Comparison of ENCODE assay signal across 8 cellular contexts in genomic region chr12:56221233-56221756, GRCh38. TPM values are rescaled to one million over a fixed set of nuclear protein-coding genes. Genes with fewer than 3 reads are reported as not detected.
DNase-seq lines count a peak whose midpoint lies in the region; ATAC-seq, FAIRE-seq and TF ChIP-seq lines count a peak whose summit lies in the region.

No MANE protein-coding gene starts in this region.

- H3K79me1 ChIP-seq in H1 (ENCODE audit: low read depth, low read length) (peaks cover 10% of the 10 kb centered on the region), mesendoderm (ENCODE audit: low read length) (peaks cover 6% of the 10 kb centered on the region)

- H4K8ac ChIP-seq in H1 (ENCODE audit: extremely low read depth, insufficient read depth, low read length): no peak overlapping the region; the same call in none of the 2 replicates
- no peak overlapping the region for H4K8ac ChIP-seq in mesendoderm (ENCODE audit: low read depth, low read length)

- no peak overlapping the region for H2BK15ac ChIP-seq in H1 (ENCODE audit: low read length)
- no peak overlapping the region for H2BK15ac ChIP-seq in mesendoderm (replicated peaks; ENCODE audit: low read depth)

- peak; percentile 40 for ATAC-seq in HG02943 (IDR thresholded peaks at IDR 0.05; ENCODE audit: low read depth, unreplicated experiment)

- POLR2A ChIA-PET in A673 (lab: Charles Lee; ENCODE audit: low non-redundant PET): interaction anchor here (0.5 to 0.7 kb wide), 2 partner anchors 155 to 1830 kb away, joined by 3 to 18 read pairs; no protein-coding TSS in a partner anchor
- POLR2A ChIA-PET in H1 (lab: Charles Lee; ENCODE audit: partially characterized antibody): interaction anchor here (0.6 to 9.8 kb wide), 38 partner anchors 8 to 504 kb away, joined by 3 to 203 read pairs (median 6); partner anchors contain the start of genes ANKRD52, CNPY2, COQ10A and ERBB3

- H3K18ac ChIP-seq in H1 (ENCODE audit: extremely low read depth, low read length): peak overlapping the region; percentile 75
- peak overlapping the region; percentile 23 for H3K18ac ChIP-seq in mesendoderm (ENCODE audit: low read length)

- no peak overlapping the region for H4K91ac ChIP-seq in H1 (replicated peaks; ENCODE audit: insufficient read length, low read length)

- H2AFZ ChIP-seq in H1 (ENCODE audit: low read length): no peak overlapping the region

- no peaks in the 10 kb centered on the region for H3K36me3 ChIP-seq in A673 (ENCODE audit: insufficient read depth, low read length, poor library complexity, severe bottlenecking)
- no peaks in the 10 kb centered on the region for H3K36me3 ChIP-seq in SJCRH30
- H3K36me3 ChIP-seq in H1 (ENCODE audit: control insufficient read depth in 2 of 4, insufficient read depth in 4 of 4, low read length in 3 of 4): peaks cover 2 to 8% (median 5%) of the 10 kb centered on the region in 4 experiments; a peak in 4 of 8 replicates
- peaks cover 3% of the 10 kb centered on the region for H3K36me3 ChIP-seq in mesendoderm (ENCODE audit: control insufficient read depth, insufficient read depth, low read length)
- H3K36me3 ChIP-seq in tibial nerve: peaks cover 0 to 23% (median 0%) of the 10 kb centered on the region in 3 donors

- TF ChIP-seq POLR2A in H1 (IDR thresholded peaks at IDR 0.05; ENCODE audit: control extremely low read depth in 1 of 2, low read depth in 2 of 2, low read length in 2 of 2) (no peak), tibial nerve (IDR thresholded peaks at IDR 0.05) (no peak)

- peak overlapping the region; percentile 71; the same call in 1 of the 2 replicates for H2BK12ac ChIP-seq in H1 (ENCODE audit: low read depth, low read length)

- CTCF ChIA-PET in A673 (lab: Charles Lee) (interaction anchor here (2.2 to 2.3 kb wide), 2 partner anchors 15 to 32 kb away, joined by 16 to 17 read pairs; partner anchors contain the start of gene SMARCC2), H1 (lab: Charles Lee; ENCODE audit: partially characterized antibody) (interaction anchor here (0.6 to 4.2 kb wide), 26 partner anchors 8 to 415 kb away, joined by 3 to 89 read pairs (median 8); partner anchors contain the start of genes ANKRD52, COQ10A, ERBB3 and MYL6)

- H2AK5ac ChIP-seq in H1 (ENCODE audit: low read depth, low read length) (peak overlapping the region; percentile 85; the same call in 1 of the 2 replicates), mesendoderm (ENCODE audit: low read length) (peak overlapping the region; percentile 91)

- intact Hi-C loops in A673 (cut with micrococcal nuclease; ENCODE audit: unreplicated experiment): loop anchor here (5.0 kb wide), 1 partner anchor 36 kb away; the partner anchor contains the start of gene ANKRD52

- H3K4me3 ChIP-seq in A673 (ENCODE audit: low read depth, low read length, poor library complexity, severe bottlenecking) (peak overlapping the region; percentile 78), GM08714 (ENCODE audit: low read length) (peak overlapping the region; percentile 73), SJCRH30 (peak overlapping the region; percentile 66), H1 (ENCODE audit: extremely low read depth in 1 of 4, insufficient read depth in 2 of 4, low read depth in 3 of 4, low read length in 4 of 4) (peak overlapping the region; percentile 67 to 94 (median 86)), mesendoderm (ENCODE audit: low read length) (peak overlapping the region; percentile 95), tibial nerve (peak overlapping the region; percentile 69 to 95 (median 82))

- no peak overlapping the region for H2BK20ac ChIP-seq in H1 (ENCODE audit: low read length)

- no peaks in the 10 kb centered on the region for H3K27me3 ChIP-seq in A673 (replicated peaks; ENCODE audit: insufficient read depth, low read depth, low read length, poor library complexity)
- no peaks in the 10 kb centered on the region for H3K27me3 ChIP-seq in SJCRH30
- no peaks in the 10 kb centered on the region for H3K27me3 ChIP-seq in H1 (replicated peaks in 1 of 4; ENCODE audit: control insufficient read depth in 3 of 4, extremely low read depth in 1 of 4, insufficient read depth in 3 of 4, low read length in 3 of 4)
- H3K27me3 ChIP-seq in mesendoderm (ENCODE audit: insufficient read depth, low read length, poor library complexity): no peaks in the 10 kb centered on the region
- no peaks in the 10 kb centered on the region for H3K27me3 ChIP-seq in tibial nerve

- no peak overlapping the region for H3K14ac ChIP-seq in H1 (ENCODE audit: insufficient read length)

- H3K23ac ChIP-seq in H1 (ENCODE audit: insufficient read length): no peak overlapping the region
- H3K23ac ChIP-seq in mesendoderm (ENCODE audit: low read length): peak overlapping the region; percentile 66

- BruUV-seq in A673 (replicated peaks; lab: Mats Ljungman, UMichigan): TSS peak; percentile 88

- H2BK5ac ChIP-seq in H1 (ENCODE audit: low read depth, low read length) (peak overlapping the region; percentile 89), mesendoderm (ENCODE audit: low read length) (peak overlapping the region; percentile 45)

- H2BK120ac ChIP-seq in H1 (replicated peaks; ENCODE audit: low read depth, low read length): no peak overlapping the region
- no peak overlapping the region for H2BK120ac ChIP-seq in mesendoderm (ENCODE audit: low read depth, low read length)

- H4K20me1 ChIP-seq in H1 (replicated peaks in 1 of 2; ENCODE audit: control insufficient read depth in 1 of 2, insufficient read depth in 2 of 2, low read length in 2 of 2): peaks cover 0 to 4% of the 10 kb centered on the region in 2 experiments

- TF ChIP-seq RAD21 in H1 (IDR thresholded peaks at IDR 0.05 in 1 of 2, conservative IDR thresholded peaks at IDR 0.05 in 1 of 2; ENCODE audit: low read depth in 2 of 2, low read length in 2 of 2): no peak

- FAIRE-seq in H1 (lab: Jason Lieb, UNC): no peak

- no peaks in the 10 kb centered on the region for H3K9me3 ChIP-seq in A673 (ENCODE audit: low read depth, low read length, poor library complexity, severe bottlenecking)
- no peaks in the 10 kb centered on the region for H3K9me3 ChIP-seq in SJCRH30 (replicated peaks)
- H3K9me3 ChIP-seq in H1 (ENCODE audit: insufficient read depth in 2 of 2, low read depth in 1 of 2, low read length in 1 of 2): no peaks in the 10 kb centered on the region
- H3K9me3 ChIP-seq in tibial nerve: no peaks in the 10 kb centered on the region

- peak; percentile 68 for DNase-seq in A673 (ENCODE audit: low spot score)
- DNase-seq in SJCRH30: peak; percentile 62 to 67
- peak in 1 of 2 experiments; percentile 65 for DNase-seq in H1 (ENCODE audit: low read depth in 1 of 2, low spot score in 2 of 2)
- peak; percentile 87 for DNase-seq in mesendoderm
- DNase-seq in tibial nerve (ENCODE audit: low spot score in 2 of 2): peak in 1 of 2 donors; percentile 37
- DNase-seq in cortex of kidney (lab: John Stamatoyannopoulos, UW): no peak

- 2% methylated on average over 12 of the region's 21 CpGs; no CpG with 5 or more reads in 1 of the 2 experiments for whole genome bisulfite sequencing in H1 (ENCODE audit: extremely low coverage in 1 of 2, insufficient coverage in 1 of 2, insufficient read length in 1 of 2, insufficient replicate concordance in 2 of 2, low coverage in 1 of 2, low lambda C conversion rate in 2 of 2, missing lambda C conversion rate in 1 of 2), 2 experiments
- WGBS in mesendoderm (ENCODE audit: extremely low coverage, insufficient coverage, low lambda C conversion rate): no CpG with 5 or more reads among the region's 21 CpGs
- 0 to 1% methylated on average over 21 of the region's 21 CpGs for WGBS in tibial nerve, 2 donors

- peaks cover 5% of the 10 kb centered on the region for H3K4me1 ChIP-seq in A673 (ENCODE audit: insufficient read depth, low read length, poor library complexity, severe bottlenecking)
- H3K4me1 ChIP-seq in SJCRH30: no peaks in the 10 kb centered on the region
- peaks cover 3 to 13% (median 6%) of the 10 kb centered on the region in 4 experiments; a peak in 6 of 7 replicates for H3K4me1 ChIP-seq in H1 (replicated peaks in 1 of 4; ENCODE audit: control insufficient read depth in 3 of 4, insufficient read depth in 4 of 4, low read length in 3 of 4)
- no peaks in the 10 kb centered on the region for H3K4me1 ChIP-seq in mesendoderm (ENCODE audit: control insufficient read depth, low read depth, low read length)
- H3K4me1 ChIP-seq in tibial nerve: peaks cover 0 to 56% (median 31%) of the 10 kb centered on the region in 4 donors

- no peak for TF ChIP-seq CTCF in A673 (conservative IDR thresholded peaks at IDR 0.05; ENCODE audit: low read depth, low read length)
- TF ChIP-seq CTCF in H1 (IDR thresholded peaks at IDR 0.05; ENCODE audit: control extremely low read depth in 1 of 3, insufficient read depth in 1 of 3, low read depth in 1 of 3, low read length in 3 of 3): no peak
- TF ChIP-seq CTCF in tibial nerve (IDR thresholded peaks at IDR 0.05): no peak

- H4K5ac ChIP-seq in H1 (ENCODE audit: insufficient read length, low read depth, low read length) (no peak overlapping the region), mesendoderm (ENCODE audit: low read length) (no peak overlapping the region)

- H3K79me2 ChIP-seq in H1 (ENCODE audit: control insufficient read depth in 1 of 2, insufficient read depth in 2 of 2, low read length in 2 of 2): peaks cover 0 to 28% of the 10 kb centered on the region in 2 experiments; a peak in 2 of 4 replicates
- H3K79me2 ChIP-seq in mesendoderm (ENCODE audit: control insufficient read depth, insufficient read depth, low read length): peaks cover 14% of the 10 kb centered on the region

- H3K56ac ChIP-seq in H1 (replicated peaks; ENCODE audit: insufficient read length, low read depth, low read length): peak overlapping the region; percentile 49
- peak overlapping the region; percentile 94 for H3K56ac ChIP-seq in mesendoderm (ENCODE audit: low read length)

- H3K9ac ChIP-seq in H1 (replicated peaks in 1 of 4; ENCODE audit: extremely low read depth in 1 of 4, low read depth in 3 of 4, low read length in 3 of 4) (peak overlapping the region; percentile 66 to 94 (median 74)), mesendoderm (ENCODE audit: low read length) (peak overlapping the region; percentile 92)

- H3K27ac ChIP-seq in A673 (ENCODE audit: low read depth, low read length, poor library complexity, severe bottlenecking): peak overlapping the region; percentile 90
- H3K27ac ChIP-seq in SJCRH30: peak overlapping the region; percentile 53
- H3K27ac ChIP-seq in H1 (ENCODE audit: low read depth, low read length): peak overlapping the region; percentile 86
- H3K27ac ChIP-seq in mesendoderm (ENCODE audit: low read depth, low read length): peak overlapping the region; percentile 84
- peak overlapping the region; percentile 90 to 99 (median 96) for H3K27ac ChIP-seq in tibial nerve

- H3K4ac ChIP-seq in H1 (replicated peaks; ENCODE audit: insufficient read length, low read depth, low read length): no peak overlapping the region
- peak overlapping the region; percentile 28 for H3K4ac ChIP-seq in mesendoderm (ENCODE audit: low read depth, low read length)

- peak overlapping the region; percentile 85 to 100 for H3K4me2 ChIP-seq in H1 (ENCODE audit: insufficient read depth in 1 of 2, low read depth in 2 of 2, low read length in 2 of 2)
- peak overlapping the region; percentile 98 for H3K4me2 ChIP-seq in mesendoderm (ENCODE audit: low read length)

- peaks cover 22% of the 10 kb centered on the region for H3K23me2 ChIP-seq in H1 (ENCODE audit: low read depth, low read length)

- TF ChIP-seq EP300 in H1 (IDR thresholded peaks at IDR 0.05; ENCODE audit: borderline replicate concordance in 1 of 2, low read depth in 2 of 2, low read length in 2 of 2) (no peak), tibial nerve (IDR thresholded peaks at IDR 0.05) (no peak)

RNA-seq across cellular contexts. Expression of gene RNF41, which starts 0.4 kb away (rescaled TPM):
- 48.1 and 49.5 TPM in 2 replicates for total RNA-seq in A673 (2021)
- total RNA-seq in SJCRH30 (2014; rRNA removed; shearing (Covaris generic)): 24.3 and 25.7 TPM in 2 replicates
- 55.0 and 55.5 TPM in 2 replicates for total RNA-seq in H1 (2021; fragmentation: NEBNext Ultra II Directional; extraction: Animal tissue kit (Norgen Biotek cat#: 25700))
- 98.6 and 127 TPM in 2 replicates for polyA plus RNA-seq in H1 (2011; rRNA removed)
- 95.6 TPM for polyA plus RNA-seq in H1 (2011; cell fraction: cytosol; rRNA removed)
- 124 TPM for polyA plus RNA-seq in H1 (2011; cell fraction: nucleus; rRNA removed)
- polyA plus RNA-seq in H1 (2012, experiment 1 of 2): 48.0 to 59.3 TPM (median 52.6 TPM) in 4 replicates
- 50.1 TPM for polyA plus RNA-seq in H1 (2012, experiment 2 of 2)
- 36.2 TPM for polyA plus RNA-seq in H1 (2013, experiment 1 of 2)
- 36.3 TPM for polyA plus RNA-seq in H1 (2013, experiment 2 of 2)
- 296 and 367 TPM in 2 replicates for polyA minus RNA-seq in H1 (2011; rRNA and poly(A)+ RNA removed)
- 92.4 TPM for polyA minus RNA-seq in H1 (2011; cell fraction: cytosol; rRNA and poly(A)+ RNA removed)
- polyA minus RNA-seq in H1 (2011; cell fraction: nucleus; rRNA and poly(A)+ RNA removed): 94.9 TPM
- polyA plus RNA-seq in mesendoderm (2013, experiment 1 of 2): 42.1 TPM
- polyA plus RNA-seq in mesendoderm (2013, experiment 2 of 2): 45.8 TPM
- 10 to 100 TPM; 50.0 to 81.6 (median 62.0) TPM for total RNA-seq in tibial nerve

RNA-seq across cellular contexts. Expression of gene NABP2, which starts 2.8 kb away (rescaled TPM):
- total RNA-seq in A673 (2021): 67.5 and 73.2 TPM in 2 replicates
- 43.2 and 46.5 TPM in 2 replicates for total RNA-seq in SJCRH30 (2014; rRNA removed; shearing (Covaris generic))
- 56.1 and 58.1 TPM in 2 replicates for total RNA-seq in H1 (2021; fragmentation: NEBNext Ultra II Directional; extraction: Animal tissue kit (Norgen Biotek cat#: 25700))
- polyA plus RNA-seq in H1 (2011; rRNA removed): 59.8 and 67.5 TPM in 2 replicates
- 71.4 TPM for polyA plus RNA-seq in H1 (2011; cell fraction: cytosol; rRNA removed)
- 29.7 TPM for polyA plus RNA-seq in H1 (2011; cell fraction: nucleus; rRNA removed)
- 58.0 to 64.0 TPM (median 61.5 TPM) in 4 replicates for polyA plus RNA-seq in H1 (2012, experiment 1 of 2)
- polyA plus RNA-seq in H1 (2012, experiment 2 of 2): 60.6 TPM
- polyA plus RNA-seq in H1 (2013, experiment 1 of 2): 31.7 TPM
- 32.1 TPM for polyA plus RNA-seq in H1 (2013, experiment 2 of 2)
- 34.2 and 41.0 TPM in 2 replicates for polyA minus RNA-seq in H1 (2011; rRNA and poly(A)+ RNA removed)
- 17.3 TPM for polyA minus RNA-seq in H1 (2011; cell fraction: cytosol; rRNA and poly(A)+ RNA removed)
- 9.0 TPM for polyA minus RNA-seq in H1 (2011; cell fraction: nucleus; rRNA and poly(A)+ RNA removed)
- polyA plus RNA-seq in mesendoderm (2013, experiment 1 of 2): 22.9 TPM
- 23.2 TPM for polyA plus RNA-seq in mesendoderm (2013, experiment 2 of 2)
- 10 to 100 TPM; 15.1 to 41.7 (median 24.6) TPM for total RNA-seq in tibial nerve

RNA-seq across cellular contexts. Expression of gene SLC39A5, which starts 8.6 kb away (rescaled TPM):
- total RNA-seq in A673 (2021) (0.85 TPM in 1 of 2 replicates, not detected in the other), tibial nerve (1 to 10 TPM in 1 of 4 donors, not detected in 3; 1.5 TPM)
- not detected in 2 replicates for total RNA-seq in SJCRH30 (2014; rRNA removed; shearing (Covaris generic))
- 0.25 TPM in 1 of 2 replicates, not detected in the other for total RNA-seq in H1 (2021; fragmentation: NEBNext Ultra II Directional; extraction: Animal tissue kit (Norgen Biotek cat#: 25700))
- 0.27 and 0.75 TPM in 2 replicates for polyA plus RNA-seq in H1 (2011; rRNA removed)
- 0.48 TPM for polyA plus RNA-seq in H1 (2011; cell fraction: cytosol; rRNA removed)
- 2.7 TPM for polyA plus RNA-seq in H1 (2011; cell fraction: nucleus; rRNA removed)
- polyA plus RNA-seq in H1 (2012, experiment 1 of 2): 0.27 to 0.88 TPM (median 0.51 TPM) in 3 of 4 replicates, not detected in the other
- polyA plus RNA-seq in H1 (2012, experiment 2 of 2): 0.24 TPM
- 0.04 TPM for polyA plus RNA-seq in H1 (2013, experiment 1 of 2)
- polyA plus RNA-seq in H1 (2013, experiment 2 of 2): 0.09 TPM
- 0.47 TPM in 1 of 2 replicates, not detected in the other for polyA minus RNA-seq in H1 (2011; rRNA and poly(A)+ RNA removed)
- not detected for polyA minus RNA-seq in H1 (2011; cell fraction: cytosol; rRNA and poly(A)+ RNA removed)
- not detected for polyA minus RNA-seq in H1 (2011; cell fraction: nucleus; rRNA and poly(A)+ RNA removed)
- polyA plus RNA-seq in mesendoderm (2013, experiment 1 of 2): 0.07 TPM
- polyA plus RNA-seq in mesendoderm (2013, experiment 2 of 2): 0.11 TPM

RNA-seq across cellular contexts. Expression of gene SMARCC2, which starts 32.0 kb away (rescaled TPM):
- total RNA-seq in A673 (2021): 133 and 140 TPM in 2 replicates
- 57.3 and 60.9 TPM in 2 replicates for total RNA-seq in SJCRH30 (2014; rRNA removed; shearing (Covaris generic))
- 66.3 and 78.5 TPM in 2 replicates for total RNA-seq in H1 (2021; fragmentation: NEBNext Ultra II Directional; extraction: Animal tissue kit (Norgen Biotek cat#: 25700))
- polyA plus RNA-seq in H1 (2011; rRNA removed): 33.9 and 40.5 TPM in 2 replicates
- polyA plus RNA-seq in H1 (2011; cell fraction: cytosol; rRNA removed): 51.0 TPM
- polyA plus RNA-seq in H1 (2011; cell fraction: nucleus; rRNA removed): 228 TPM
- polyA plus RNA-seq in H1 (2012, experiment 1 of 2): 57.2 to 72.0 TPM (median 67.2 TPM) in 4 replicates
- 14.3 TPM for polyA plus RNA-seq in H1 (2012, experiment 2 of 2)
- 52.9 TPM for polyA plus RNA-seq in H1 (2013, experiment 1 of 2)
- 49.6 TPM for polyA plus RNA-seq in H1 (2013, experiment 2 of 2)
- 78.3 and 80.3 TPM in 2 replicates for polyA minus RNA-seq in H1 (2011; rRNA and poly(A)+ RNA removed)
- 28.9 TPM for polyA minus RNA-seq in H1 (2011; cell fraction: cytosol; rRNA and poly(A)+ RNA removed)
- 139 TPM for polyA minus RNA-seq in H1 (2011; cell fraction: nucleus; rRNA and poly(A)+ RNA removed)
- polyA plus RNA-seq in mesendoderm (2013, experiment 1 of 2): 28.6 TPM
- polyA plus RNA-seq in mesendoderm (2013, experiment 2 of 2): 30.8 TPM
- 100 to 1,000 TPM; 104 to 139 (median 117) TPM for total RNA-seq in tibial nerve

RNA-seq across cellular contexts. Expression of gene ANKRD52, which starts 36.9 kb away (rescaled TPM):
- total RNA-seq in A673 (2021): 74.6 and 74.7 TPM in 2 replicates
- total RNA-seq in SJCRH30 (2014; rRNA removed; shearing (Covaris generic)): 12.0 and 12.5 TPM in 2 replicates
- 34.1 and 36.3 TPM in 2 replicates for total RNA-seq in H1 (2021; fragmentation: NEBNext Ultra II Directional; extraction: Animal tissue kit (Norgen Biotek cat#: 25700))
- 14.0 and 20.7 TPM in 2 replicates for polyA plus RNA-seq in H1 (2011; rRNA removed)
- 14.1 TPM for polyA plus RNA-seq in H1 (2011; cell fraction: cytosol; rRNA removed)
- 74.8 TPM for polyA plus RNA-seq in H1 (2011; cell fraction: nucleus; rRNA removed)
- 19.5 to 26.6 TPM (median 22.1 TPM) in 4 replicates for polyA plus RNA-seq in H1 (2012, experiment 1 of 2)
- 14.4 TPM for polyA plus RNA-seq in H1 (2012, experiment 2 of 2)
- polyA plus RNA-seq in H1 (2013, experiment 1 of 2): 15.3 TPM
- polyA plus RNA-seq in H1 (2013, experiment 2 of 2): 14.7 TPM
- 20.7 and 30.8 TPM in 2 replicates for polyA minus RNA-seq in H1 (2011; rRNA and poly(A)+ RNA removed)
- 14.5 TPM for polyA minus RNA-seq in H1 (2011; cell fraction: cytosol; rRNA and poly(A)+ RNA removed)
- polyA minus RNA-seq in H1 (2011; cell fraction: nucleus; rRNA and poly(A)+ RNA removed): 20.3 TPM
- polyA plus RNA-seq in mesendoderm (2013, experiment 1 of 2): 12.7 TPM
- polyA plus RNA-seq in mesendoderm (2013, experiment 2 of 2): 11.5 TPM
- 10 to 100 TPM; 14.6 to 42.4 (median 23.9) TPM for total RNA-seq in tibial nerve
